18 cellular contexts compared by ENCODE assay signal in the genomic region with DNA sequence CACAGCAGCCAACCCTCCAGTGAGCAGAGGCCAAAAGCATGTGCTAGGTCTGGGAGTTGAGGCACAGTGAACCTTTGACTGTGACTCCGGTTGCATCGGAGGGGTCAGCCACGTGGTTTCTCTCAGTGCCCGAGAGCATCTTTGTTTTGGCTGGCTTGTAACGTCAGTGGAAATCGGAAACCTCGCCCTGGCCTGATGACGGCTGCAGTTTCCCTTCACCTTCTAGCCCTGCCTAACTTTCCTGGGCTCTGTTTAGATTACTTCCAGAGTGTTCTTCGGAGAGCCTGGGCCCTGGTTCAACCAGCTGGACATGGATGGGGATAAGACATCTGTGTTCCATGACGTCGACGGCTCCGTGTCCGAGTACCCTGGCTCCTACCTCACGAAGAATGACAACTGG. TPM values are rescaled to one million over a fixed set of nuclear protein-coding genes. Genes with fewer than 3 reads are reported as not detected.
DNase-seq lines count a peak whose midpoint lies in the region; ATAC-seq and TF ChIP-seq lines count a peak whose summit lies in the region.
"Had no signal": no experiment of that assay in that cellular context is flagged by ENCODE, and none has a peak within 500 bp of the region (broad histone marks: within the 10 kb centered on the region; RNA-seq: fewer than 3 reads in every experiment).

No MANE protein-coding gene starts in this region.

- H3K79me2 ChIP-seq in hepatocyte, result no peaks in the 10 kb centered on the region

- peak; percentile 80 for DNase-seq in Right ventricle myocardium inferior (ENCODE audit: missing footprints)
- no peak for DNase-seq in cardiac septum (ENCODE audit: low spot score)
- no peak for DNase-seq in hepatocyte (ENCODE audit: low spot score)
- peak; percentile 74 for DNase-seq in sciatic nerve (ENCODE audit: low spot score)
- no peak for DNase-seq in T-cell
- no peak for DNase-seq in globus pallidus (ENCODE audit: low spot score)
- DNase-seq in epidermal melanocyte (ENCODE audit: insufficient read length, low spot score), result no peak
- DNase-seq: activated CD4-positive, alpha-beta T cell treated with anti-CD3 and anti-CD28 coated beads for 1 hour; activated gamma-delta T cell; dermis blood vessel endothelial cell; DMS79 treated with DMSO at 0.1 percent for 48 hours; NCI-H146; SHP77 treated with DMSO at 0.1 percent for 48 hours had no signal

- peak; percentile 69 for ATAC-seq in Right ventricle myocardium inferior
- peak; percentile 90 for ATAC-seq in sciatic nerve
- no peak for ATAC-seq in T-cell (replicated peaks in 1 of 4)
- ATAC-seq in HG02610 (IDR thresholded peaks at IDR 0.05; ENCODE audit: unreplicated experiment), result no peak

- no peaks in the 10 kb centered on the region for H3K27me3 ChIP-seq in hepatocyte
- H3K27me3 ChIP-seq: ascending aorta had no signal

- no peaks in the 10 kb centered on the region for H3K9me3 Mint-ChIP-seq in T-cell
- H3K9me3 Mint-ChIP-seq: memory B cell; T-helper 2 cell treated with Interferon-gamma antibody and Interleukin-4, amounts not matched to agents 5 μg/mL and 100 μg/mL, for 36 hours had no signal

- H3K4me2 ChIP-seq in hepatocyte, result no peak overlapping the region

- H4K20me1 ChIP-seq in hepatocyte (ENCODE audit: insufficient read depth, poor library complexity, severe bottlenecking), result no peaks in the 10 kb centered on the region

- no peak overlapping the region for H3K4me3 ChIP-seq in hepatocyte
- H3K4me3 ChIP-seq: ascending aorta had no signal

- no peaks in the 10 kb centered on the region for H3K27me3 Mint-ChIP-seq in T-cell
- H3K27me3 Mint-ChIP-seq: memory B cell had no signal

- 64% methylated on average over 15 of the region's 15 CpGs for WGBS in hepatocyte (ENCODE audit: low lambda C conversion rate, missing lambda C conversion rate)

- H2AFZ ChIP-seq in hepatocyte, result no peak overlapping the region

- intact Hi-C loops in Right ventricle myocardium inferior (cut with DNase I), result no loop called here
- intact Hi-C loops in cardiac septum (cut with DNase I), result loop anchor here (5.0 to 10.0 kb wide), 2 partner anchors 36 to 258 kb away; no protein-coding TSS in a partner anchor
- intact Hi-C loops in sciatic nerve (cut with DNase I), result no loop called here

- no peak overlapping the region for H3K27ac Mint-ChIP-seq in T-cell
- H3K27ac Mint-ChIP-seq: memory B cell; T-helper 2 cell treated with Interferon-gamma antibody and Interleukin-4, amounts not matched to agents 5 μg/mL and 100 μg/mL, for 36 hours had no signal

- H3K27ac ChIP-seq in hepatocyte, result peak overlapping the region; percentile 43
- H3K27ac ChIP-seq: 22Rv1 had no signal

- peaks cover 4% of the 10 kb centered on the region for H3K4me1 ChIP-seq in hepatocyte (ENCODE audit: insufficient read depth)

- H3K4me1 Mint-ChIP-seq in T-cell, result peaks cover 0 to 2% (median under 1%) of the 10 kb centered on the region in 3 donors

- no peaks in the 10 kb centered on the region for H3K36me3 ChIP-seq in hepatocyte (replicated peaks; ENCODE audit: insufficient read depth, low read depth)

- TF ChIP-seq CTCF in hepatocyte (IDR thresholded peaks at IDR 0.05; ENCODE audit: poor library complexity), result no peak

- H3K9me3 ChIP-seq in hepatocyte (ENCODE audit: low read depth), result no peaks in the 10 kb centered on the region
- H3K9me3 ChIP-seq: ascending aorta had no signal

- H3K4me3 Mint-ChIP-seq in T-cell, result no peak overlapping the region
- H3K4me3 Mint-ChIP-seq: memory B cell; T-helper 2 cell treated with Interferon-gamma antibody and Interleukin-4, amounts not matched to agents 5 μg/mL and 100 μg/mL, for 36 hours had no signal

- no peaks in the 10 kb centered on the region for H3K9me2 ChIP-seq in hepatocyte (replicated peaks; ENCODE audit: insufficient read depth)

- H3K36me3 Mint-ChIP-seq in T-cell, result peaks cover 39% of the 10 kb centered on the region

- CTCF ChIA-PET in T-cell (lab: Charles Lee), result no interaction called here

- POLR2A ChIA-PET in T-cell (lab: Charles Lee), result no interaction called here

RNA-seq across cellular contexts. Expression of a gene that starts 56.6 kb away (rescaled TPM):
- total RNA-seq in Right ventricle myocardium inferior, result 14.0 TPM
- total RNA-seq in cardiac septum, result 12.5 TPM
- 27.1 and 27.4 TPM in 2 replicates for total RNA-seq in hepatocyte
- 47.6 and 52.2 TPM in 2 replicates for polyA plus RNA-seq in hepatocyte
- 35.3 TPM for total RNA-seq in sciatic nerve
- total RNA-seq in T-cell, result 10 to 100 TPM; 17.7 to 32.8 (median 30.7) TPM

Comparison
In these comparisons a context has a peak if more than half of its experiments do, and no peak if none do; other contexts are left out.
1. DNase-seq: peak in Right ventricle myocardium inferior (single experiment) and sciatic nerve (single experiment); none in cardiac septum (single experiment), hepatocyte (single experiment), T-cell (0 of 34), globus pallidus (single experiment) and epidermal melanocyte (single experiment).
2. ATAC-seq: peak in Right ventricle myocardium inferior (single experiment) and sciatic nerve (single experiment); none in T-cell (0 of 4) and HG02610 (single experiment).